ENCODE assay signal across 15 cellular contexts in genomic region chr1:54110991-54111390, GRCh38. TPM values are rescaled to one million over a fixed set of nuclear protein-coding genes. Genes with fewer than 3 reads are reported as not detected.
"Had no signal": no experiment of that assay in that cellular context is flagged by ENCODE, and none has a peak within 500 bp of the region (broad histone marks: within the 10 kb centered on the region; RNA-seq: fewer than 3 reads in every experiment).

No MANE protein-coding gene starts in this region.

- H3K27me3 Mint-ChIP-seq: effector memory CD8-positive, alpha-beta T cell; naive thymus-derived CD8-positive, alpha-beta T cell; stimulated activated naive B cell treated with anti-CD40 and anti-IgM and Interleukin-4, amounts not matched to agents 10 μg/mL and 1 μg/mL and 100 μg/mL, for 72 hours had no signal

- H3K27ac Mint-ChIP-seq: activated T-helper 1 cell treated with anti-CD3 and anti-CD28 coated beads, Interleukin-12 subunit alpha, Interleukin-12 subunit beta, Interleukin-2, Interleukin-4 antibody, amounts not matched to agents 30 ng/mL and 10 ng/mL and 1 ng/mL, durations not matched to agents 14 hours and 24 hours and 36 hours; effector memory CD8-positive, alpha-beta T cell; naive thymus-derived CD8-positive, alpha-beta T cell; stimulated activated naive B cell treated with anti-CD40 and anti-IgM and Interleukin-4, amounts not matched to agents 10 μg/mL and 1 μg/mL and 100 μg/mL, for 72 hours had no signal

- H3K9me3 Mint-ChIP-seq: activated T-helper 1 cell treated with anti-CD3 and anti-CD28 coated beads, Interleukin-12 subunit alpha, Interleukin-12 subunit beta, Interleukin-2, Interleukin-4 antibody, amounts not matched to agents 30 ng/mL and 10 ng/mL and 1 ng/mL, durations not matched to agents 14 hours and 24 hours and 36 hours; effector memory CD8-positive, alpha-beta T cell; naive thymus-derived CD8-positive, alpha-beta T cell; stimulated activated naive B cell treated with anti-CD40 and anti-IgM and Interleukin-4, amounts not matched to agents 10 μg/mL and 1 μg/mL and 100 μg/mL, for 72 hours had no signal

- DNase-seq: activated CD4-positive, CD25-positive, alpha-beta regulatory T cell; activated naive CD4-positive, alpha-beta T cell treated with Interleukin-2 at 50 U/mL for 16 hours; effector memory CD8-positive, alpha-beta T cell; lower lobe of right lung; mucosa of descending colon; naive thymus-derived CD8-positive, alpha-beta T cell; right lobe of liver; stimulated activated naive B cell treated with anti-CD40 and anti-IgM and Interleukin-4, amounts not matched to agents 10 μg/mL and 1 μg/mL and 100 μg/mL, for 72 hours; T-helper 2 cell; trophoblast cell had no signal

- H3K4me1 Mint-ChIP-seq: stimulated activated naive B cell treated with anti-CD40 and anti-IgM and Interleukin-4, amounts not matched to agents 10 μg/mL and 1 μg/mL and 100 μg/mL, for 72 hours had no signal

- ATAC-seq: effector memory CD8-positive, alpha-beta T cell; gastroesophageal sphincter; lower lobe of right lung; mucosa of descending colon; naive thymus-derived CD8-positive, alpha-beta T cell; right lobe of liver; stimulated activated naive B cell treated with anti-CD40 and anti-IgM and Interleukin-4, amounts not matched to agents 10 μg/mL and 1 μg/mL and 100 μg/mL, for 72 hours had no signal

- H3K4me3 Mint-ChIP-seq: activated T-helper 1 cell treated with anti-CD3 and anti-CD28 coated beads, Interleukin-12 subunit alpha, Interleukin-12 subunit beta, Interleukin-2, Interleukin-4 antibody, amounts not matched to agents 30 ng/mL and 10 ng/mL and 1 ng/mL, durations not matched to agents 14 hours and 24 hours and 36 hours; effector memory CD8-positive, alpha-beta T cell; naive thymus-derived CD8-positive, alpha-beta T cell; stimulated activated naive B cell treated with anti-CD40 and anti-IgM and Interleukin-4, amounts not matched to agents 10 μg/mL and 1 μg/mL and 100 μg/mL, for 72 hours had no signal

- H3K36me3 Mint-ChIP-seq: naive thymus-derived CD8-positive, alpha-beta T cell; stimulated activated naive B cell treated with anti-CD40 and anti-IgM and Interleukin-4, amounts not matched to agents 10 μg/mL and 1 μg/mL and 100 μg/mL, for 72 hours had no signal

RNA-seq across cellular contexts. Expression of gene CDCP2, which starts 41.8 kb away (rescaled TPM):
- total RNA-seq: activated T-helper 1 cell treated with anti-CD3 and anti-CD28 coated beads, Interleukin-12 subunit alpha, Interleukin-12 subunit beta, Interleukin-2, Interleukin-4 antibody, amounts not matched to agents 30 ng/mL and 10 ng/mL and 1 ng/mL, durations not matched to agents 14 hours and 24 hours and 36 hours; cardiac septum; epithelial cell of proximal tubule; lower lobe of right lung; progenitor cell of endocrine pancreas; right lobe of liver had no signal
